In the genomic region with DNA sequence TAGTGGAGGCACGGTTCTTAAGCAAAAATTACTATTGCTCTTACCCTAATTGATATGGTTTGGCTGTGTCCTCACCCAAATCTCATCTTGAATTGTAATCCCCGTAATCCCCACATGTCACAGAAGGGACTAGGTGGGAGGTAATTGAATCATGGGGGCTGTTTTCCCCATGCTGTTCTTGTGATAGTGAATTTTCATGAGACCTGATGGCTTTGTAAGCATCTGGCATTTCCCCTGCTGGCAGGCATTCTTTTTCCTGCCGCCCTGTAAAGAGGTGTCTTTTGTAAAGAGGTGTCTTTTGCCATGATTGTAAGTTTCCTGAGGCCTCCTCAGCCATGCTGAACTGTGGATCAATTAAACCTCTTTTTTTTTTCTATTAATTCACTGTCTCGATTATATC, we compare ENCODE assay signal across 24 cellular contexts.
"Had no signal": no experiment of that assay in that cellular context is flagged by ENCODE, and none has a peak within 500 bp of the region (broad histone marks: within the 10 kb centered on the region; RNA-seq: fewer than 3 reads in every experiment).

No MANE protein-coding gene starts in this region.

- ATAC-seq: activated CD4-positive, CD25-positive, alpha-beta regulatory T cell treated with anti-CD3 and anti-CD28 coated beads, Interleukin-2, amount 50 U/mL, for 24 hours; activated CD8-positive, alpha-beta memory T cell treated with anti-CD3 and anti-CD28 coated beads, Interleukin-2, amount 10 ng/mL, durations not matched to agents 7 days and 5 days; activated CD8-positive, alpha-beta T cell treated with anti-CD3 and anti-CD28 coated beads for 36 hours; body of pancreas; esophagus mucosa; left lobe of liver; lower lobe of right lung; naive thymus-derived CD4-positive, alpha-beta T cell; T-helper 17 cell had no signal

- H3K9me3 Mint-ChIP-seq: activated CD4-positive, alpha-beta T cell treated with anti-CD3 and anti-CD28 coated beads, Interleukin-2, amount 10 ng/mL, durations not matched to agents 7 days and 5 days; activated CD8-positive, alpha-beta T cell treated with anti-CD3 and anti-CD28 coated beads for 36 hours; activated naive CD4-positive, alpha-beta T cell treated with anti-CD3 and anti-CD28 coated beads, Interleukin-2, amount 10 ng/mL, durations not matched to agents 7 days and 5 days; type B pancreatic cell had no signal

- H3K4me1 ChIP-seq: body of pancreas, lower lobe of right lung, prostate gland, spleen had no signal

- H3K4me1 Mint-ChIP-seq: activated CD4-positive, alpha-beta T cell treated with anti-CD3 and anti-CD28 coated beads, Interleukin-2, amount 10 ng/mL, durations not matched to agents 7 days and 5 days; activated CD8-positive, alpha-beta memory T cell treated with anti-CD3 and anti-CD28 coated beads, Interleukin-2, amount 10 ng/mL, durations not matched to agents 7 days and 5 days; activated naive CD4-positive, alpha-beta T cell treated with anti-CD3 and anti-CD28 coated beads, Interleukin-2, amount 10 ng/mL, durations not matched to agents 7 days and 5 days; naive thymus-derived CD4-positive, alpha-beta T cell; T-helper 17 cell had no signal

- H3K27me3 ChIP-seq: body of pancreas, spleen had no signal

- H3K36me3 ChIP-seq: lower lobe of right lung, prostate gland, spleen, thoracic aorta had no signal

- H3K27ac ChIP-seq: body of pancreas, lower lobe of right lung, prostate gland, spleen, thoracic aorta had no signal

- DNase-seq: activated CD4-positive, alpha-beta T cell treated with anti-CD3 and anti-CD28 coated beads, Interleukin-2, amount 10 ng/mL, durations not matched to agents 7 days and 5 days; activated CD8-positive, alpha-beta memory T cell treated with anti-CD3 and anti-CD28 coated beads, Interleukin-2, amount 10 ng/mL, durations not matched to agents 7 days and 5 days; activated CD8-positive, alpha-beta T cell treated with anti-CD3 and anti-CD28 coated beads for 36 hours; activated effector memory CD4-positive, alpha-beta T cell treated with anti-CD3 and anti-CD28 coated beads, Interleukin-2, amount 50 U/mL, for 16 hours; activated naive CD4-positive, alpha-beta T cell treated with anti-CD3 and anti-CD28 coated beads, Interleukin-2, amount 10 ng/mL, durations not matched to agents 7 days and 5 days; activated T-cell treated with anti-CD3 and anti-CD28 coated beads for 4 hours; body of pancreas; dermis blood vessel endothelial cell; effector CD8-positive, alpha-beta T cell; foreskin melanocyte; hypothalamus; lower lobe of right lung; naive thymus-derived CD4-positive, alpha-beta T cell; spleen; stimulated activated CD4-positive, alpha-beta T cell treated with anti-CD3 and anti-CD28 coated beads, Interleukin-4, amount 100 ng/mL, for 1 hour; stimulated activated naive CD4-positive, alpha-beta T cell; SW 1271; T-helper 17 cell had no signal

- H3K4me3 Mint-ChIP-seq: activated CD4-positive, alpha-beta T cell treated with anti-CD3 and anti-CD28 coated beads, Interleukin-2, amount 10 ng/mL, durations not matched to agents 7 days and 5 days; activated CD8-positive, alpha-beta memory T cell treated with anti-CD3 and anti-CD28 coated beads, Interleukin-2, amount 10 ng/mL, durations not matched to agents 7 days and 5 days; activated CD8-positive, alpha-beta T cell treated with anti-CD3 and anti-CD28 coated beads for 36 hours; activated naive CD4-positive, alpha-beta T cell treated with anti-CD3 and anti-CD28 coated beads, Interleukin-2, amount 10 ng/mL, durations not matched to agents 7 days and 5 days; naive thymus-derived CD4-positive, alpha-beta T cell; T-helper 17 cell; type B pancreatic cell had no signal

- H3K4me3 ChIP-seq: body of pancreas, lower lobe of right lung, prostate gland, spleen, thoracic aorta had no signal

- H3K36me3 Mint-ChIP-seq: activated CD8-positive, alpha-beta memory T cell treated with anti-CD3 and anti-CD28 coated beads, Interleukin-2, amount 10 ng/mL, durations not matched to agents 7 days and 5 days; activated naive CD4-positive, alpha-beta T cell treated with anti-CD3 and anti-CD28 coated beads, Interleukin-2, amount 10 ng/mL, durations not matched to agents 7 days and 5 days; naive thymus-derived CD4-positive, alpha-beta T cell; type B pancreatic cell had no signal

- H3K9me3 ChIP-seq: body of pancreas, lower lobe of right lung, prostate gland, spleen, thoracic aorta had no signal

- H3K27me3 Mint-ChIP-seq: activated CD4-positive, alpha-beta T cell treated with anti-CD3 and anti-CD28 coated beads, Interleukin-2, amount 10 ng/mL, durations not matched to agents 7 days and 5 days; activated CD8-positive, alpha-beta memory T cell treated with anti-CD3 and anti-CD28 coated beads, Interleukin-2, amount 10 ng/mL, durations not matched to agents 7 days and 5 days; activated CD8-positive, alpha-beta T cell treated with anti-CD3 and anti-CD28 coated beads for 36 hours; activated naive CD4-positive, alpha-beta T cell treated with anti-CD3 and anti-CD28 coated beads, Interleukin-2, amount 10 ng/mL, durations not matched to agents 7 days and 5 days; naive thymus-derived CD4-positive, alpha-beta T cell; T-helper 17 cell; type B pancreatic cell had no signal

- H3K27ac Mint-ChIP-seq: activated CD4-positive, alpha-beta T cell treated with anti-CD3 and anti-CD28 coated beads, Interleukin-2, amount 10 ng/mL, durations not matched to agents 7 days and 5 days; activated CD8-positive, alpha-beta memory T cell treated with anti-CD3 and anti-CD28 coated beads, Interleukin-2, amount 10 ng/mL, durations not matched to agents 7 days and 5 days; activated CD8-positive, alpha-beta T cell treated with anti-CD3 and anti-CD28 coated beads for 36 hours; activated naive CD4-positive, alpha-beta T cell treated with anti-CD3 and anti-CD28 coated beads, Interleukin-2, amount 10 ng/mL, durations not matched to agents 7 days and 5 days; naive thymus-derived CD4-positive, alpha-beta T cell; T-helper 17 cell; type B pancreatic cell had no signal
